Comparison of ENCODE assay signal across 1 cellular context in genomic region chr1:31644560-31645273, GRCh38.
TF ChIP-seq lines count a peak whose summit lies in the region.

Gene PEF1, minus strand, starts transcription at chr1:31644876. Its CDS starts 12 bp downstream, at chr1:31644864.

TF ChIP-seq in GM23338, 12 proteins besides CTCF, POLR2A, EP300 and RAD21 (continued from another document):
- TF ChIP-seq JUNB (IDR thresholded peaks at IDR 0.05; ENCODE audit: unreplicated experiment) (no peak), POLR2AphosphoS5 (IDR thresholded peaks at IDR 0.05; ENCODE audit: low read depth) (peak; percentile 84)
TF ChIP-seq in GM23338: peak in this region for 4.
